8 cellular contexts compared by ENCODE assay signal in the genomic region with DNA sequence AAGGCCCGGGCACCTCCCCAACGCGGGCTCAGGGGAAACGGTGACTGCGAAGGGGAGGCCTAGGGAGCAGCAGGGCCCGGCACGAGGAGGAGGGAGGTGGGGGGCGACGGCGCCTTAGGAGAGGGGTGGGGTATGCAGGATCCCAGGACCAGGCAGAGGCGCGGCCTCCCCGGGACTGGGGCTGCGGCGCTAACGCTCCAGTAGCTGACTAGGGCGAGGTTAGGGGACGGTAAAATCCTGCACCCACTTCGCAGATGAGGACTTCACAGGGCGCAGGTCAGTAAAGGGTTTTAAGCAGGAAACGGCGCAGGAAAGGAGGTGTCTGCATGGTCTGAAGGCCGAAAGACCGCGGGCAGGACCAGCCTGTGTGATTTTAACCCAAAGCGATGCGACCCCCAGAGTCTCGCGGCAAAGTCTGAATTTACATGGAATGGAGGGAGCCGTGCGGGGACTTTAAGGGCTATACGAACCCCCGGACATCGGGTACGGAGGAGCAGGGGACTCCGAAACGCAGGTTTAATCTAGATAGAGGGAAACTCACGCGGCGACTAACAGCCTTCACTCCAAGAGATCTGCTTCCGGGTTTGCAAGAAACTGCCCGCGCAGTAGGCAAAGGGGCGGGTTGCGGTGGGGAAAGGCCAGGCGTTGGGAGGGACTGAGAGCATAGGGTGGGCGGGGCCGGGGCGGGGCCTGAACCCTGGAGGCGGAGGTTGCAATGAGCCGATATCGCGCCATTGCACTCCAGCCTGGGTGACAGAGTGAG. TPM values are rescaled to one million over a fixed set of nuclear protein-coding genes. Genes with fewer than 3 reads are reported as not detected.
DNase-seq lines count a peak whose midpoint lies in the region; TF ChIP-seq lines count a peak whose summit lies in the region.

A gene (minus strand): TSS at position 588 of the 763 bp plus-strand sequence. CDS start 10,460 bp downstream, outside the sequence.

- no peaks in the 10 kb centered on the region for H3K9me3 Mint-ChIP-seq in mesothelial cell of epicardium

- peaks cover 4% of the 10 kb centered on the region for H3K9me3 ChIP-seq in A673 (ENCODE audit: low read depth, low read length, poor library complexity, severe bottlenecking)

- H3K4me1 Mint-ChIP-seq in mesothelial cell of epicardium, result peaks cover 15% of the 10 kb centered on the region

- no peak for TF ChIP-seq CTCF in A673 (conservative IDR thresholded peaks at IDR 0.05; ENCODE audit: low read depth, low read length)
- no peak for TF ChIP-seq CTCF in epithelial cell of esophagus (IDR thresholded peaks at IDR 0.05; ENCODE audit: insufficient read depth, low read depth, low read length, missing control alignments)
- TF ChIP-seq CTCF in mesothelial cell of epicardium (IDR thresholded peaks at IDR 0.05; ENCODE audit: unreplicated experiment), result no peak

- no peaks in the 10 kb centered on the region for H3K4me1 ChIP-seq in A673 (ENCODE audit: insufficient read depth, low read length, poor library complexity, severe bottlenecking)

- H3K27ac Mint-ChIP-seq in mesothelial cell of epicardium, result peak within 1 kb of the TSS; percentile 97

- CTCF ChIA-PET in A673 (lab: Charles Lee), result no interaction called here

- POLR2A ChIA-PET in A673 (lab: Charles Lee; ENCODE audit: low non-redundant PET), result no interaction called here

- H3K36me3 Mint-ChIP-seq in mesothelial cell of epicardium, result peaks cover 17% of the 10 kb centered on the region

- no peaks in the 10 kb centered on the region for H3K27me3 ChIP-seq in A673 (replicated peaks; ENCODE audit: insufficient read depth, low read depth, low read length, poor library complexity)

- H3K36me3 ChIP-seq in A673 (ENCODE audit: insufficient read depth, low read length, poor library complexity, severe bottlenecking), result no peaks in the 10 kb centered on the region

- intact Hi-C loops in A673 (cut with micrococcal nuclease; ENCODE audit: unreplicated experiment), result no loop called here

- no peak within 1 kb of the TSS for H3K27ac ChIP-seq in A673 (ENCODE audit: low read depth, low read length, poor library complexity, severe bottlenecking)

- H3K4me3 ChIP-seq in A673 (ENCODE audit: low read depth, low read length, poor library complexity, severe bottlenecking) (peak within 1 kb of the TSS; percentile 54), epithelial cell of esophagus (ENCODE audit: low read length) (peak within 1 kb of the TSS; percentile 59)

- peak within 1 kb of the TSS; percentile 90 for H3K4me3 Mint-ChIP-seq in mesothelial cell of epicardium

- peak; percentile 59 for TF ChIP-seq POLR2A in GM19099 (IDR thresholded peaks at IDR 0.05; ENCODE audit: extremely low read depth, insufficient read length, low read depth)

- no TSS peak for BruUV-seq in A673 (replicated peaks; lab: Mats Ljungman, UMichigan)

- DNase-seq in A673 (ENCODE audit: low spot score), result peak; percentile 80
- DNase-seq in NCI-H774 (lab: John Stamatoyannopoulos, UW), result peak; percentile 87
- DNase-seq in activated T-cell treated with anti-CD3 and anti-CD28 coated beads for 1 hour (ENCODE audit: low read depth), result peak; percentile 66
- DNase-seq in epithelial cell of esophagus (ENCODE audit: low read depth), result peak; percentile 88
- DNase-seq in mesothelial cell of epicardium (ENCODE audit: low spot score in 2 of 2, unreplicated experiment in 2 of 2), result peak; percentile 64 to 76
- DNase-seq in stimulated activated CD8-positive, alpha-beta memory T cell treated with anti-CD3 and anti-CD28 coated beads, Interleukin-12 subunit alpha, Interleukin-12 subunit beta, amount 100 ng/mL, for 24 hours (ENCODE audit: extremely low read depth), result peak; percentile 44
- no peak for DNase-seq in RKO (ENCODE audit: low spot score)

- H3K27me3 Mint-ChIP-seq in mesothelial cell of epicardium (ENCODE audit: low read depth), result no peaks in the 10 kb centered on the region

RNA-seq across cellular contexts. Expression of the gene that starts here (rescaled TPM):
- total RNA-seq in A673 (2021) (1.2 and 1.5 TPM in 2 replicates), mesothelial cell of epicardium (8.8 to 9.8 TPM (median 8.9 TPM) in 3 replicates)
